In genomic region chr10:10726101-10726500, GRCh38 we compare ENCODE assay signal across 33 cellular contexts.
"Had no signal": no experiment of that assay in that cellular context is flagged by ENCODE, and none has a peak within 500 bp of the region (broad histone marks: within the 10 kb centered on the region; RNA-seq: fewer than 3 reads in every experiment).

No MANE protein-coding gene starts in this region.

- H3K4me1 Mint-ChIP-seq: activated B cell treated with CpG ODN at 0.5 μM for 24 hours; activated naive CD4-positive, alpha-beta T cell treated with anti-CD3 and anti-CD28 coated beads, Interleukin-2, amount 50 U/mL, for 24 hours; activated naive CD8-positive, alpha-beta T cell treated with anti-CD3 and anti-CD28 coated beads, Interleukin-2, amount 10 ng/mL, durations not matched to agents 7 days and 5 days; T-helper 17 cell had no signal

- H3K36me3 Mint-ChIP-seq: activated naive CD4-positive, alpha-beta T cell treated with anti-CD3 and anti-CD28 coated beads, Interleukin-2, amount 50 U/mL, for 24 hours; activated naive CD8-positive, alpha-beta T cell treated with anti-CD3 and anti-CD28 coated beads, Interleukin-2, amount 10 ng/mL, durations not matched to agents 7 days and 5 days; brain had no signal

- H3K27me3 ChIP-seq: ascending aorta, breast epithelium, cardiac muscle cell, esophagus squamous epithelium, gastroesophageal sphincter had no signal

- H3K4me3 Mint-ChIP-seq: activated B cell treated with CpG ODN at 0.5 μM for 24 hours; activated CD8-positive, alpha-beta T cell treated with anti-CD3 and anti-CD28 coated beads for 36 hours; activated naive CD4-positive, alpha-beta T cell treated with anti-CD3 and anti-CD28 coated beads for 36 hours; activated naive CD4-positive, alpha-beta T cell treated with anti-CD3 and anti-CD28 coated beads, Interleukin-2, amount 50 U/mL, for 24 hours; activated naive CD8-positive, alpha-beta T cell treated with anti-CD3 and anti-CD28 coated beads, Interleukin-2, amount 10 ng/mL, durations not matched to agents 7 days and 5 days; activated T-helper 1 cell treated with anti-CD3 and anti-CD28 coated beads, Interleukin-12 subunit alpha, Interleukin-12 subunit beta, Interleukin-2, Interleukin-4 antibody, amounts not matched to agents 30 ng/mL and 10 ng/mL and 1 ng/mL, durations not matched to agents 14 hours and 24 hours and 36 hours; brain; dendritic cell treated with granulocyte-macrophage colony-stimulating factor and Interleukin-4, amounts not matched to agents 40 ng/mL and 50 ng/mL, for 4 days; effector memory CD8-positive, alpha-beta T cell; T-helper 17 cell; T-helper 2 cell treated with Interferon-gamma antibody and Interleukin-4, amounts not matched to agents 5 μg/mL and 100 μg/mL, for 36 hours had no signal

- H3K9me3 ChIP-seq: ascending aorta, breast epithelium, esophagus squamous epithelium, gastroesophageal sphincter had no signal

- H3K27ac Mint-ChIP-seq: activated B cell treated with CpG ODN at 0.5 μM for 24 hours; activated CD8-positive, alpha-beta T cell treated with anti-CD3 and anti-CD28 coated beads for 36 hours; activated naive CD4-positive, alpha-beta T cell treated with anti-CD3 and anti-CD28 coated beads for 36 hours; activated naive CD4-positive, alpha-beta T cell treated with anti-CD3 and anti-CD28 coated beads, Interleukin-2, amount 50 U/mL, for 24 hours; activated naive CD8-positive, alpha-beta T cell treated with anti-CD3 and anti-CD28 coated beads, Interleukin-2, amount 10 ng/mL, durations not matched to agents 7 days and 5 days; activated T-helper 1 cell treated with anti-CD3 and anti-CD28 coated beads, Interleukin-12 subunit alpha, Interleukin-12 subunit beta, Interleukin-2, Interleukin-4 antibody, amounts not matched to agents 30 ng/mL and 10 ng/mL and 1 ng/mL, durations not matched to agents 14 hours and 24 hours and 36 hours; activated T-helper 2 cell treated with anti-CD3 and anti-CD28 coated beads, Interferon-gamma antibody, Interleukin-2, Interleukin-4, amounts not matched to agents 10 μg/mL and 5 μg/mL and 100 μg/mL, durations not matched to agents 14 hours and 24 hours and 36 hours; dendritic cell treated with granulocyte-macrophage colony-stimulating factor and Interleukin-4, amounts not matched to agents 40 ng/mL and 50 ng/mL, for 4 days; effector memory CD8-positive, alpha-beta T cell; T-helper 17 cell; T-helper 2 cell treated with Interferon-gamma antibody and Interleukin-4, amounts not matched to agents 5 μg/mL and 100 μg/mL, for 36 hours had no signal

- H3K27ac ChIP-seq: ascending aorta, breast epithelium, cardiac muscle cell, coronary artery, epithelial cell of prostate, esophagus squamous epithelium, gastroesophageal sphincter, WERI-Rb-1 had no signal

- H3K9me3 Mint-ChIP-seq: activated B cell treated with CpG ODN at 0.5 μM for 24 hours; activated CD8-positive, alpha-beta T cell treated with anti-CD3 and anti-CD28 coated beads for 36 hours; activated naive CD4-positive, alpha-beta T cell treated with anti-CD3 and anti-CD28 coated beads for 36 hours; activated naive CD4-positive, alpha-beta T cell treated with anti-CD3 and anti-CD28 coated beads, Interleukin-2, amount 50 U/mL, for 24 hours; activated naive CD8-positive, alpha-beta T cell treated with anti-CD3 and anti-CD28 coated beads, Interleukin-2, amount 10 ng/mL, durations not matched to agents 7 days and 5 days; activated T-helper 1 cell treated with anti-CD3 and anti-CD28 coated beads, Interleukin-12 subunit alpha, Interleukin-12 subunit beta, Interleukin-2, Interleukin-4 antibody, amounts not matched to agents 30 ng/mL and 10 ng/mL and 1 ng/mL, durations not matched to agents 14 hours and 24 hours and 36 hours; activated T-helper 2 cell treated with anti-CD3 and anti-CD28 coated beads, Interferon-gamma antibody, Interleukin-2, Interleukin-4, amounts not matched to agents 10 μg/mL and 5 μg/mL and 100 μg/mL, durations not matched to agents 14 hours and 24 hours and 36 hours; effector memory CD8-positive, alpha-beta T cell; T-helper 2 cell treated with Interferon-gamma antibody and Interleukin-4, amounts not matched to agents 5 μg/mL and 100 μg/mL, for 36 hours had no signal

- H3K36me3 ChIP-seq: ascending aorta, breast epithelium, cardiac muscle cell, esophagus squamous epithelium, gastroesophageal sphincter, WERI-Rb-1 had no signal

- DNase-seq: activated B cell treated with CpG ODN at 0.5 μM for 24 hours; activated CD4-positive, alpha-beta T cell treated with anti-CD3 and anti-CD28 coated beads for 48 hours; activated CD4-positive, alpha-beta T cell treated with anti-CD3 and anti-CD28 coated beads, Interleukin-2, amount 50 U/mL, for 1 hour; activated CD4-positive, alpha-beta T cell treated with anti-CD3 and anti-CD28 coated beads, Interleukin-2, amount 50 U/mL, for 48 hours; activated CD8-positive, alpha-beta memory T cell treated with anti-CD3 and anti-CD28 coated beads for 24 hours; activated CD8-positive, alpha-beta T cell treated with anti-CD3 and anti-CD28 coated beads for 36 hours; activated effector memory CD4-positive, alpha-beta T cell treated with anti-CD3 and anti-CD28 coated beads, Interleukin-2, amount 50 U/mL, for 16 hours; activated naive CD4-positive, alpha-beta T cell treated with anti-CD3 and anti-CD28 coated beads for 36 hours; activated naive CD8-positive, alpha-beta T cell treated with anti-CD3 and anti-CD28 coated beads, Interleukin-2, amount 10 ng/mL, durations not matched to agents 7 days and 5 days; activated T-cell treated with anti-CD3 and anti-CD28 coated beads, Interleukin-2, amount 50 U/mL, for 48 hours; central memory CD4-positive, alpha-beta T cell; cerebellar nuclear complex; effector CD4-positive, alpha-beta T cell; effector memory CD8-positive, alpha-beta T cell; esophagus squamous epithelium; foreskin melanocyte; T-helper 1 cell; T-helper 17 cell; T1000; WERI-Rb-1 had no signal

- H3K4me1 ChIP-seq: ascending aorta, breast epithelium, esophagus squamous epithelium, gastroesophageal sphincter had no signal

- ATAC-seq: activated CD4-positive, CD25-positive, alpha-beta regulatory T cell treated with anti-CD3 and anti-CD28 coated beads, Interleukin-2, amount 50 U/mL, for 24 hours; activated CD8-positive, alpha-beta T cell treated with anti-CD3 and anti-CD28 coated beads for 36 hours; effector memory CD8-positive, alpha-beta T cell; gastroesophageal sphincter; T-helper 17 cell had no signal

- H3K27me3 Mint-ChIP-seq: activated B cell treated with CpG ODN at 0.5 μM for 24 hours; activated naive CD4-positive, alpha-beta T cell treated with anti-CD3 and anti-CD28 coated beads, Interleukin-2, amount 50 U/mL, for 24 hours; activated naive CD8-positive, alpha-beta T cell treated with anti-CD3 and anti-CD28 coated beads, Interleukin-2, amount 10 ng/mL, durations not matched to agents 7 days and 5 days; brain; dendritic cell treated with granulocyte-macrophage colony-stimulating factor and Interleukin-4, amounts not matched to agents 40 ng/mL and 50 ng/mL, for 4 days had no signal

- H3K4me3 ChIP-seq: ascending aorta, breast epithelium, cardiac muscle cell, coronary artery, esophagus squamous epithelium, gastroesophageal sphincter had no signal
